In the genomic region with DNA sequence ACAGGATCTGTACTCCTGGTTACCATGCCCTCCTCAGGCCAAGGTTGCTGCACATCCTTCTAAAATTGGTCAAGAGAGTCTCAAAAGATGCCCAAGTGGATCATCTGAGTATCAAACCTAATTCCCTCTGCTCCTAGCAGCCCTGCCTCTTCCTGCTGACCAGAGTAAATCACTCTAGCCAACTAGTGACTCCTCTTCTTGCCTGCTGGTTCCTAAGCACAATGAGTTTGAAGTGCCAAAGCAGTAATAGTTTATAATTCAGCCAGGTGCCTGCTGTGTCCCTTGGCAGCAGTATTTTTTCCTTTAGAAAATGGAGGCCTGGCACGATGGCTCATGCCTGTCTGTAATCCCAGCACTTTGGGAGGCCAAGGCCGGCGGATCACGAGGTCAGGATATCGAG, we compare ENCODE assay signal across 25 cellular contexts.
"Had no signal": no experiment of that assay in that cellular context is flagged by ENCODE, and none has a peak within 500 bp of the region (broad histone marks: within the 10 kb centered on the region; RNA-seq: fewer than 3 reads in every experiment).

No MANE protein-coding gene starts in this region.

- H2AFZ ChIP-seq: neural progenitor cell had no signal

- H3K36me3 ChIP-seq: left lung, lower lobe of right lung, neural progenitor cell, ovary, right atrium auricular region, right lobe of liver, tibial nerve, upper lobe of left lung, vagina had no signal

- H3K27me3 ChIP-seq: left lung, neural progenitor cell, ovary, right atrium auricular region, right lobe of liver, tibial nerve, upper lobe of left lung, vagina had no signal

- H3K4me3 ChIP-seq: left lung, lower lobe of right lung, neural progenitor cell, ovary, right atrium auricular region, right lobe of liver, smooth muscle cell, tibial nerve, upper lobe of left lung, vagina had no signal

- H3K4me2 ChIP-seq: neural progenitor cell, smooth muscle cell had no signal

- FAIRE-seq: keratinocyte had no signal

- H3K9ac ChIP-seq: neural progenitor cell had no signal

- H3K4me1 ChIP-seq: left lung, lower lobe of right lung, neural progenitor cell, right atrium auricular region, right lobe of liver, tibial nerve, upper lobe of left lung, vagina had no signal

- H3K27ac ChIP-seq: left lung, lower lobe of right lung, neural progenitor cell, ovary, right atrium auricular region, right lobe of liver, tibial nerve, upper lobe of left lung, vagina had no signal

- H3K9me3 ChIP-seq: left lung, lower lobe of right lung, ovary, right atrium auricular region, right lobe of liver, tibial nerve, upper lobe of left lung, vagina had no signal

- DNase-seq: hippocampal formation; kidney glomerular epithelial cell; left cardiac atrium; left lung; lower lobe of right lung; mammary epithelial cell; mesendoderm; naive B cell; natural killer cell; nephron progenitor cell; ovary; right lobe of liver; stimulated activated CD4-positive, alpha-beta T cell treated with anti-CD3 and anti-CD28 coated beads, Interleukin-1b, Interleukin-23, amount 100 ng/mL, for 48 hours; stimulated activated CD4-positive, alpha-beta T cell treated with anti-CD3 and anti-CD28 coated beads, Interleukin-2, amount 100 ng/mL, for 48 hours; stimulated activated CD4-positive, alpha-beta T cell treated with anti-CD3 and anti-CD28 coated beads, Interleukin-4, amount 100 ng/mL, for 4 hours; stimulated activated CD8-positive, alpha-beta memory T cell treated with anti-CD3 and anti-CD28 coated beads, Interleukin-4, amount 100 ng/mL, for 48 hours; stimulated activated naive CD4-positive, alpha-beta T cell treated with Interleukin-2 at 50 U/mL for 16 hours; stimulated activated naive CD8-positive, alpha-beta T cell treated with anti-CD3 and anti-CD28 coated beads, Interleukin-15, amount 100 ng/mL, for 72 hours; upper lobe of left lung had no signal
